ENCODE assay signal across 1 cellular context in the genomic region with DNA sequence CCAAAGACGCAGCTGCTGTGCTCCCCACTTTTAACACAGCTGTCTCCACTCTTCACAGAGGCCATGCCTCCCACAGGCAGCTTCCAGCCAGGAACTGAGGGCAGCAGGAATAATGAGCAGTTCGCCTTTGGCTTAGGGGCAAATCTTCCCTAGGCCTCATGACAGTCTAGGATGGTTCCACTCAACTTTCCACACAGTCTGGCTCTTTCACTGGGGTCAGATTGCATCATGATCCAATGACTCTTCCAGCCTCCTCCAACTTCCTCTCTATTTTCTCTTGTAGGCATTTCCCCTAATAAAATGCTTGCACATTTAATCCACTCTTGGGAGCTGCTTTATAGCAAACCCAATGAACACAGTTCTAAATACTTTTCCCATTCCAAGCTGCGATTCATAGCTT.
TF ChIP-seq lines count a peak whose summit lies in the region.

No MANE protein-coding gene starts in this region.

TF ChIP-seq in SK-N-SH, 30 proteins besides CTCF, POLR2A, EP300 and RAD21 (continued from another document):
- TF ChIP-seq, protein P1, sequence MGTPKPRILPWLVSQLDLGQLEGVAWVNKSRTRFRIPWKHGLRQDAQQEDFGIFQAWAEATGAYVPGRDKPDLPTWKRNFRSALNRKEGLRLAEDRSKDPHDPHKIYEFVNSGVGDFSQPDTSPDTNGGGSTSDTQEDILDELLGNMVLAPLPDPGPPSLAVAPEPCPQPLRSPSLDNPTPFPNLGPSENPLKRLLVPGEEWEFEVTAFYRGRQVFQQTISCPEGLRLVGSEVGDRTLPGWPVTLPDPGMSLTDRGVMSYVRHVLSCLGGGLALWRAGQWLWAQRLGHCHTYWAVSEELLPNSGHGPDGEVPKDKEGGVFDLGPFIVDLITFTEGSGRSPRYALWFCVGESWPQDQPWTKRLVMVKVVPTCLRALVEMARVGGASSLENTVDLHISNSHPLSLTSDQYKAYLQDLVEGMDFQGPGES (IDR thresholded peaks at IDR 0.05; ENCODE audit: low read depth, low read length), result no peak
- TF ChIP-seq, protein P2, sequence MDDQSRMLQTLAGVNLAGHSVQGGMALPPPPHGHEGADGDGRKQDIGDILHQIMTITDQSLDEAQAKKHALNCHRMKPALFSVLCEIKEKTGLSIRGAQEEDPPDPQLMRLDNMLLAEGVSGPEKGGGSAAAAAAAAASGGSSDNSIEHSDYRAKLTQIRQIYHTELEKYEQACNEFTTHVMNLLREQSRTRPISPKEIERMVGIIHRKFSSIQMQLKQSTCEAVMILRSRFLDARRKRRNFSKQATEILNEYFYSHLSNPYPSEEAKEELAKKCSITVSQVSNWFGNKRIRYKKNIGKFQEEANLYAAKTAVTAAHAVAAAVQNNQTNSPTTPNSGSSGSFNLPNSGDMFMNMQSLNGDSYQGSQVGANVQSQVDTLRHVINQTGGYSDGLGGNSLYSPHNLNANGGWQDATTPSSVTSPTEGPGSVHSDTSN (IDR thresholded peaks at IDR 0.05), result no peak
- TF ChIP-seq, protein P3, sequence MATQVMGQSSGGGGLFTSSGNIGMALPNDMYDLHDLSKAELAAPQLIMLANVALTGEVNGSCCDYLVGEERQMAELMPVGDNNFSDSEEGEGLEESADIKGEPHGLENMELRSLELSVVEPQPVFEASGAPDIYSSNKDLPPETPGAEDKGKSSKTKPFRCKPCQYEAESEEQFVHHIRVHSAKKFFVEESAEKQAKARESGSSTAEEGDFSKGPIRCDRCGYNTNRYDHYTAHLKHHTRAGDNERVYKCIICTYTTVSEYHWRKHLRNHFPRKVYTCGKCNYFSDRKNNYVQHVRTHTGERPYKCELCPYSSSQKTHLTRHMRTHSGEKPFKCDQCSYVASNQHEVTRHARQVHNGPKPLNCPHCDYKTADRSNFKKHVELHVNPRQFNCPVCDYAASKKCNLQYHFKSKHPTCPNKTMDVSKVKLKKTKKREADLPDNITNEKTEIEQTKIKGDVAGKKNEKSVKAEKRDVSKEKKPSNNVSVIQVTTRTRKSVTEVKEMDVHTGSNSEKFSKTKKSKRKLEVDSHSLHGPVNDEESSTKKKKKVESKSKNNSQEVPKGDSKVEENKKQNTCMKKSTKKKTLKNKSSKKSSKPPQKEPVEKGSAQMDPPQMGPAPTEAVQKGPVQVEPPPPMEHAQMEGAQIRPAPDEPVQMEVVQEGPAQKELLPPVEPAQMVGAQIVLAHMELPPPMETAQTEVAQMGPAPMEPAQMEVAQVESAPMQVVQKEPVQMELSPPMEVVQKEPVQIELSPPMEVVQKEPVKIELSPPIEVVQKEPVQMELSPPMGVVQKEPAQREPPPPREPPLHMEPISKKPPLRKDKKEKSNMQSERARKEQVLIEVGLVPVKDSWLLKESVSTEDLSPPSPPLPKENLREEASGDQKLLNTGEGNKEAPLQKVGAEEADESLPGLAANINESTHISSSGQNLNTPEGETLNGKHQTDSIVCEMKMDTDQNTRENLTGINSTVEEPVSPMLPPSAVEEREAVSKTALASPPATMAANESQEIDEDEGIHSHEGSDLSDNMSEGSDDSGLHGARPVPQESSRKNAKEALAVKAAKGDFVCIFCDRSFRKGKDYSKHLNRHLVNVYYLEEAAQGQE (IDR thresholded peaks at IDR 0.05; ENCODE audit: low read depth, low read length), result no peak
- TF ChIP-seq POLR2AphosphoS5 (IDR thresholded peaks at IDR 0.05; ENCODE audit: low read depth, low read length) (no peak), GATA2 (CRISPR knock-in tag; IDR thresholded peaks at IDR 0.05) (no peak)
